In the genomic region with DNA sequence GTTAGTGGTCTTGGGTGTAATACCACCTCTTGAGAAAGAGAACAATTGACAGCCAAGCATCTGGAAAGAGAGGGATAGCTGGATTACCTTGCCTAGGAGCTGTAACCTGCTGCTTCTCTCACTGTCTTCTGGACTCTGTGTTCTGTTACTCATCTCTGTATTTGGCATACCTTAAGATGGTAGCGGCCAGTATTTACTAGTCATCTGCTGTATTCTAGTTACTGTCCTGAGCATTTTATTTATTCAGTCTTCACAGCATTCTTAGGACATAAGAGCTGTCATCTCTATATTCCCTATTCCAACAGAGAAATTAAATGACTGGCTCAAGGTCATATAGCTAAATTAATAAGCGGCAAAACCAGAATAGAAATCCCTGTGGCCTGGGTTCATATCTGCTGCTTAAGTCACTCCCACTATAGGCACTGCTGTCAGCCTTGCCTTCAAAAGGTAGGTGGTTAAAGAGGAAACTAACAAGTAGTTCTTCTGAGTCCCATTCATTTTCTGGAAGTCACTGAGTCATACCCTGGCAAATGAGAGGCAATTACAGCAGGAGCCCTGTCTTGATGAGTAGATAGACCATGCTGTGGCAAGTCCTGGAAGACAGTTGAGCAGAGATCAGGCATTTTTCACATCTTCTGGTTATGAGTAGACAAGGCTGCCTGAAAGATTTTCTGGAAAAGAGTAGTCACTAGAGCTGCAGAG, we compare ENCODE assay signal across 1 cellular context.
TF ChIP-seq lines count a peak whose summit lies in the region.

No MANE protein-coding gene starts in this region.

TF ChIP-seq in HepG2, 621 proteins besides CTCF, POLR2A, EP300 and RAD21 (continued from another document):
- TF ChIP-seq, protein P1, sequence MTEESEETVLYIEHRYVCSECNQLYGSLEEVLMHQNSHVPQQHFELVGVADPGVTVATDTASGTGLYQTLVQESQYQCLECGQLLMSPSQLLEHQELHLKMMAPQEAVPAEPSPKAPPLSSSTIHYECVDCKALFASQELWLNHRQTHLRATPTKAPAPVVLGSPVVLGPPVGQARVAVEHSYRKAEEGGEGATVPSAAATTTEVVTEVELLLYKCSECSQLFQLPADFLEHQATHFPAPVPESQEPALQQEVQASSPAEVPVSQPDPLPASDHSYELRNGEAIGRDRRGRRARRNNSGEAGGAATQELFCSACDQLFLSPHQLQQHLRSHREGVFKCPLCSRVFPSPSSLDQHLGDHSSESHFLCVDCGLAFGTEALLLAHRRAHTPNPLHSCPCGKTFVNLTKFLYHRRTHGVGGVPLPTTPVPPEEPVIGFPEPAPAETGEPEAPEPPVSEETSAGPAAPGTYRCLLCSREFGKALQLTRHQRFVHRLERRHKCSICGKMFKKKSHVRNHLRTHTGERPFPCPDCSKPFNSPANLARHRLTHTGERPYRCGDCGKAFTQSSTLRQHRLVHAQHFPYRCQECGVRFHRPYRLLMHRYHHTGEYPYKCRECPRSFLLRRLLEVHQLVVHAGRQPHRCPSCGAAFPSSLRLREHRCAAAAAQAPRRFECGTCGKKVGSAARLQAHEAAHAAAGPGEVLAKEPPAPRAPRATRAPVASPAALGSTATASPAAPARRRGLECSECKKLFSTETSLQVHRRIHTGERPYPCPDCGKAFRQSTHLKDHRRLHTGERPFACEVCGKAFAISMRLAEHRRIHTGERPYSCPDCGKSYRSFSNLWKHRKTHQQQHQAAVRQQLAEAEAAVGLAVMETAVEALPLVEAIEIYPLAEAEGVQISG (CRISPR knock-in tag; IDR thresholded peaks at IDR 0.05): no peak
- TF ChIP-seq EHMT2 (IDR thresholded peaks at IDR 0.05; ENCODE audit: borderline replicate concordance, low read depth, low read length): no peak
- no peak for TF ChIP-seq ELF1 (CRISPR knock-in tag; IDR thresholded peaks at IDR 0.05)
